8 cellular contexts compared by ENCODE assay signal in the genomic region with DNA sequence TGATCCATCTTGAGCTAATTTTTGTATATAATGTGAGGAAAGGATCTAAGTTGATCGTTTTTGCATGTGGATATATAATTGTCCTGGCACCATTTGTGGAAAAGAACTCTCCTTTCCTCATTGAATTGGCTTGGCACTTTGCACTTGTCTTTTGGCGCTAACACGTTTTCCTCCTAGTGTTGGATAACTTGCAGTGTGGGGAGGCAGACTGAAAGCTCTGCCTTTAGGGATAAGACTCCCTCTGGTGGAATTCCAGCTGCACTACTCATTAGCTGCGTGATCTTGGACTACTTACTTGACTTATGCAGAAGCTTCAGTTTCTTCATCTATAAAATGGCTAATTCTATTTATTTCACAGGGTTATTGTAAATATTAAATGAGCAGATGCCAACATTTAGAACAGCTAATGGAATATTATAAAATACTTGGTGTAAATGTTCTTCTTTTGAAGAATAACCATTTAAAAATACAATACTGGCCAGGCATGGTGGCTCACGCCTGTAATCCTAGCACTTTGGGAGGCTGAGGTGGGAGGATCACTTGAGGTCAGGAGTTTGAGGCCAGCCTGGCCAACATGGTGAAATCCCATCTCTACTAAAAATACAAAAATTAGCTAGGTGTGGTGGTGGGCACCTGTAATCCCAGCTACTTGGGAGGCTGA. TPM values are rescaled to one million over a fixed set of nuclear protein-coding genes. Genes with fewer than 3 reads are reported as not detected.
A peak's percentile ranks its signal among the peaks of the same experiment; 100 is the strongest.
DNase-seq lines count a peak whose midpoint lies in the region; ATAC-seq and TF ChIP-seq lines count a peak whose summit lies in the region.
"Not testable (repeated sequence)": the region's sequence is repeated elsewhere in the genome, so short reads cannot be mapped to it uniquely, and the experiment has no call there.

No MANE protein-coding gene starts in this region.

- not testable (repeated sequence) for H3K27ac ChIP-seq in HL-60 (replicated peaks); naive thymus-derived CD4-positive, alpha-beta T cell (ENCODE audit: low read depth, low read length); transverse colon

- peaks cover 0 to 16% (median 0%) of the 10 kb centered on the region in 3 experiments for H3K36me3 ChIP-seq in naive thymus-derived CD4-positive, alpha-beta T cell (ENCODE audit: control insufficient read depth in 2 of 3, insufficient read depth in 3 of 3, low read length in 3 of 3)
- peaks cover 0 to 10% (median 2%) of the 10 kb centered on the region in 4 donors for H3K36me3 ChIP-seq in transverse colon

- ATAC-seq in naive thymus-derived CD4-positive, alpha-beta T cell, result peak; percentile 88

- TF ChIP-seq EP300 in transverse colon (IDR thresholded peaks at IDR 0.05; ENCODE audit: low read depth), result not testable (repeated sequence)

- peak; percentile 87 for TF ChIP-seq CTCF in HL-60 (IDR thresholded peaks at IDR 0.05; ENCODE audit: insufficient read depth, low read length)
- TF ChIP-seq CTCF in transverse colon (IDR thresholded peaks at IDR 0.05), result peak; percentile 66 to 88 (median 74)

- not testable (repeated sequence) for TF ChIP-seq POLR2A in transverse colon (IDR thresholded peaks at IDR 0.05)

- not testable (repeated sequence) for H3K27ac Mint-ChIP-seq in naive thymus-derived CD4-positive, alpha-beta T cell

- H3K27me3 Mint-ChIP-seq in naive thymus-derived CD4-positive, alpha-beta T cell, result not testable (repeated sequence)

- CTCF ChIA-PET in naive thymus-derived CD4-positive, alpha-beta T cell (lab: Charles Lee), result interaction anchor here (0.5 to 1.2 kb wide), 6 partner anchors 12 to 395 kb away, joined by 3 to 6 read pairs (median 4); a partner anchor contains a TSS

- H3K4me1 Mint-ChIP-seq in naive thymus-derived CD4-positive, alpha-beta T cell, result not testable (repeated sequence)

- not testable (repeated sequence) for H3K4me1 ChIP-seq in naive thymus-derived CD4-positive, alpha-beta T cell (ENCODE audit: control insufficient read depth in 2 of 2, insufficient read depth in 2 of 2, low read length in 2 of 2); transverse colon

- DNase-seq in DMS153 treated with DMSO at 0.1 percent for 48 hours (lab: John Stamatoyannopoulos, UW; ENCODE audit: unreplicated experiment), result peak; percentile 4
- peak; percentile 37 to 79 for DNase-seq in HL-60 (ENCODE audit: low read depth in 1 of 2, low spot score in 1 of 2)
- DNase-seq in NCI-H2227 (lab: John Stamatoyannopoulos, UW; ENCODE audit: unreplicated experiment), result peak; percentile 87
- DNase-seq in SKM-1 treated with dmso at 0.1 percent for 144 hours (lab: John Stamatoyannopoulos, UW; ENCODE audit: unreplicated experiment), result peak; percentile 83
- DNase-seq in astrocyte of the hippocampus (ENCODE audit: low read depth, low spot score), result peak; percentile 87
- peak; percentile 56 for DNase-seq in glomerular endothelial cell (ENCODE audit: extremely low read depth, low read depth, low spot score)
- peak in 7 of 9 donors; percentile 21 to 46 (median 35) for DNase-seq in naive thymus-derived CD4-positive, alpha-beta T cell
- DNase-seq in transverse colon, result peak; percentile 53

- in situ Hi-C loops in transverse colon (cut with MboI; ENCODE audit: low pct_ligation_motif_present in 1 of 4, low pct_unique_long_range_greater_than_20kb in 1 of 4, low sequenced_read_pairs in 3 of 4), result not testable (repeated sequence)

- H3K4me3 ChIP-seq in HL-60 (replicated peaks; ENCODE audit: insufficient read depth, low read length); naive thymus-derived CD4-positive, alpha-beta T cell (ENCODE audit: low read length); transverse colon: not testable (repeated sequence)

- intact Hi-C loops in naive thymus-derived CD4-positive, alpha-beta T cell (cut with micrococcal nuclease), result loop anchor here (1.0 kb wide), 4 partner anchors 15 to 281 kb away; a partner anchor contains a TSS
- intact Hi-C loops in transverse colon (cut with DNase I; ENCODE audit: low total_unique reads), result not testable (repeated sequence)

- not testable (repeated sequence) for H3K9me3 Mint-ChIP-seq in naive thymus-derived CD4-positive, alpha-beta T cell

- POLR2A ChIA-PET in naive thymus-derived CD4-positive, alpha-beta T cell (lab: Charles Lee), result interaction anchor here (0.7 kb wide), 1 partner anchor 152 kb away, joined by 3 read pairs; no protein-coding TSS in a partner anchor

- not testable (repeated sequence) for H3K4me3 Mint-ChIP-seq in naive thymus-derived CD4-positive, alpha-beta T cell

- WGBS in transverse colon (ENCODE audit: low coverage in 1 of 2), 2 donors, result 0 to 28% methylated on average over 2 to 5 of the region's 5 CpGs

- H3K9me3 ChIP-seq in naive thymus-derived CD4-positive, alpha-beta T cell (ENCODE audit: control insufficient read depth in 2 of 3, low read length in 3 of 3); transverse colon: not testable (repeated sequence)

- H3K27me3 ChIP-seq in HL-60 (ENCODE audit: insufficient read depth, poor library complexity, severe bottlenecking); naive thymus-derived CD4-positive, alpha-beta T cell (ENCODE audit: control insufficient read depth in 2 of 2, insufficient read depth in 2 of 2, low read length in 2 of 2); transverse colon: not testable (repeated sequence)

- H3K36me3 Mint-ChIP-seq in naive thymus-derived CD4-positive, alpha-beta T cell, result peaks cover 0 to 35% (median 11%) of the 10 kb centered on the region in 5 donors

RNA-seq across cellular contexts. Expression of a gene that starts 15.6 kb away (rescaled TPM):
- total RNA-seq in glomerular endothelial cell (26.3 and 27.6 TPM in 2 replicates), transverse colon (10 to 100 TPM; 34.5 to 73.6 (median 44.8) TPM)
- 10 to 100 TPM; 18.9 to 28.1 (median 19.7) TPM for total RNA-seq in naive thymus-derived CD4-positive, alpha-beta T cell
- polyA plus RNA-seq in naive thymus-derived CD4-positive, alpha-beta T cell, result 1 to 10 TPM; 2.6 to 3.6 TPM

RNA-seq across cellular contexts. Expression of a gene that starts 15.7 kb away (rescaled TPM):
- total RNA-seq in glomerular endothelial cell (24.0 and 25.9 TPM in 2 replicates), transverse colon (10 to 100 TPM in 3 of 4 donors, 1 to 10 TPM in 1; 1.6 to 52.7 (median 12.7) TPM)
- total RNA-seq in naive thymus-derived CD4-positive, alpha-beta T cell, result 10 to 100 TPM; 12.6 to 33.4 (median 28.3) TPM
- polyA plus RNA-seq in naive thymus-derived CD4-positive, alpha-beta T cell, result 10 to 100 TPM; 17.4 to 29.5 TPM

RNA-seq across cellular contexts. Expression of a gene that starts 23.1 kb away (rescaled TPM):
- total RNA-seq in glomerular endothelial cell (14.8 and 21.1 TPM in 2 replicates), transverse colon (10 to 100 TPM in 3 of 4 donors, 1 to 10 TPM in 1; 6.0 to 26.0 (median 15.9) TPM)
- total RNA-seq in naive thymus-derived CD4-positive, alpha-beta T cell, result 10 to 100 TPM; 18.7 to 35.8 (median 21.2) TPM
- 1 to 10 TPM; 3.6 to 9.8 TPM for polyA plus RNA-seq in naive thymus-derived CD4-positive, alpha-beta T cell

RNA-seq across cellular contexts. Expression of a gene that starts 28.0 kb away (rescaled TPM):
- total RNA-seq in glomerular endothelial cell (30.9 and 37.6 TPM in 2 replicates), transverse colon (10 to 100 TPM; 40.3 to 51.3 (median 42.8) TPM)
- 10 to 100 TPM; 21.4 to 62.0 (median 49.0) TPM for total RNA-seq in naive thymus-derived CD4-positive, alpha-beta T cell
- polyA plus RNA-seq in naive thymus-derived CD4-positive, alpha-beta T cell, result 10 to 100 TPM; 15.5 to 21.2 TPM

RNA-seq across cellular contexts. Expression of a gene that starts 28.1 kb away (rescaled TPM):
- 22.4 and 28.7 TPM in 2 replicates for total RNA-seq in glomerular endothelial cell
- 10 to 100 TPM; 38.7 to 49.8 (median 40.8) TPM for total RNA-seq in naive thymus-derived CD4-positive, alpha-beta T cell
- polyA plus RNA-seq in naive thymus-derived CD4-positive, alpha-beta T cell, result 10 to 100 TPM in 1 of 2 donors, 1 to 10 TPM in 1; 6.0 to 14.3 TPM
- 10 to 100 TPM; 18.5 to 58.0 (median 24.5) TPM for total RNA-seq in transverse colon

Comparison
In these comparisons a context has a peak if more than half of its experiments do, and no peak if none do; other contexts are left out.
1. DNase-seq: peak in every context shown above with its lines; median percentile 87 in NCI-H2227; 87 in astrocyte of the hippocampus; 83 in SKM-1 treated with dmso at 0.1 percent for 144 hours; 58 in HL-60; 56 in glomerular endothelial cell; 53 in transverse colon; 35 in naive thymus-derived CD4-positive, alpha-beta T cell; 4 in DMS153 treated with DMSO at 0.1 percent for 48 hours.